1 cellular context compared by ENCODE assay signal in genomic region chr15:63122002-63122893, GRCh38.
A peak's percentile ranks its signal among the peaks of the same experiment; 100 is the strongest.
TF ChIP-seq lines count a peak whose summit lies in the region.

No MANE protein-coding gene starts in this region.

TF ChIP-seq in HepG2, 621 proteins besides CTCF, POLR2A, EP300 and RAD21 (continued from another document):
- no peak for TF ChIP-seq ZNF639 (CRISPR knock-in tag; conservative IDR thresholded peaks at IDR 0.05)
- peak; percentile 62; the same call in 1 of the 2 replicates for TF ChIP-seq ZFP91 (CRISPR knock-in tag; IDR thresholded peaks at IDR 0.05; ENCODE audit: borderline replicate concordance)
- 0 out of 2 replicates have a peak, but pooled peaks have one; percentile 9 for TF ChIP-seq MXD1 (CRISPR knock-in tag; IDR thresholded peaks at IDR 0.05)
- 0 out of 2 replicates have a peak, but pooled peaks have one; percentile 41 for TF ChIP-seq ZNF383 (CRISPR knock-in tag; IDR thresholded peaks at IDR 0.05; ENCODE audit: borderline replicate concordance)
- TF ChIP-seq, protein P1, sequence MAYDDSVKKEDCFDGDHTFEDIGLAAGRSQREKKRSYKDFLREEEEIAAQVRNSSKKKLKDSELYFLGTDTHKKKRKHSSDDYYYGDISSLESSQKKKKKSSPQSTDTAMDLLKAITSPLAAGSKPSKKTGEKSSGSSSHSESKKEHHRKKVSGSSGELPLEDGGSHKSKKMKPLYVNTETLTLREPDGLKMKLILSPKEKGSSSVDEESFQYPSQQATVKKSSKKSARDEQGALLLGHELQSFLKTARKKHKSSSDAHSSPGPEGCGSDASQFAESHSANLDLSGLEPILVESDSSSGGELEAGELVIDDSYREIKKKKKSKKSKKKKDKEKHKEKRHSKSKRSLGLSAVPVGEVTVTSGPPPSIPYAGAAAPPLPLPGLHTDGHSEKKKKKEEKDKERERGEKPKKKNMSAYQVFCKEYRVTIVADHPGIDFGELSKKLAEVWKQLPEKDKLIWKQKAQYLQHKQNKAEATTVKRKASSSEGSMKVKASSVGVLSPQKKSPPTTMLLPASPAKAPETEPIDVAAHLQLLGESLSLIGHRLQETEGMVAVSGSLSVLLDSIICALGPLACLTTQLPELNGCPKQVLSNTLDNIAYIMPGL (CRISPR knock-in tag; IDR thresholded peaks at IDR 0.05; ENCODE audit: borderline replicate concordance in 1 of 2, low read depth in 1 of 2): peak in 1 of 2 experiments; percentile 83; a peak in 3 of 4 replicates
- TF ChIP-seq ZNF724P (CRISPR knock-in tag; IDR thresholded peaks at IDR 0.05; ENCODE audit: borderline replicate concordance): 0 out of 2 replicates have a peak, but pooled peaks have one; percentile 41
- no peak for TF ChIP-seq NCOA5 (CRISPR knock-in tag; IDR thresholded peaks at IDR 0.05)
- TF ChIP-seq ZFX (CRISPR knock-in tag; IDR thresholded peaks at IDR 0.05; ENCODE audit: low read depth): peak; percentile 55; the same call in 1 of the 2 replicates
- TF ChIP-seq DNMT1 (CRISPR knock-in tag; IDR thresholded peaks at IDR 0.05): 0 out of 2 replicates have a peak, but pooled peaks have one; percentile 8
- TF ChIP-seq SIX1 (CRISPR knock-in tag; IDR thresholded peaks at IDR 0.05; ENCODE audit: borderline replicate concordance): no peak
- peak; percentile 75; the same call in 1 of the 2 replicates for TF ChIP-seq MTA1 (CRISPR knock-in tag; IDR thresholded peaks at IDR 0.05; ENCODE audit: borderline replicate concordance)
- TF ChIP-seq CHCHD3 (CRISPR knock-in tag; IDR thresholded peaks at IDR 0.05): 0 out of 2 replicates have a peak, but pooled peaks have one; percentile 38
- TF ChIP-seq ATF1 (CRISPR knock-in tag; IDR thresholded peaks at IDR 0.05): no peak
- TF ChIP-seq POLR2AphosphoS2 (IDR thresholded peaks at IDR 0.05; ENCODE audit: low read depth, low read length): no peak
- TF ChIP-seq, protein P2, sequence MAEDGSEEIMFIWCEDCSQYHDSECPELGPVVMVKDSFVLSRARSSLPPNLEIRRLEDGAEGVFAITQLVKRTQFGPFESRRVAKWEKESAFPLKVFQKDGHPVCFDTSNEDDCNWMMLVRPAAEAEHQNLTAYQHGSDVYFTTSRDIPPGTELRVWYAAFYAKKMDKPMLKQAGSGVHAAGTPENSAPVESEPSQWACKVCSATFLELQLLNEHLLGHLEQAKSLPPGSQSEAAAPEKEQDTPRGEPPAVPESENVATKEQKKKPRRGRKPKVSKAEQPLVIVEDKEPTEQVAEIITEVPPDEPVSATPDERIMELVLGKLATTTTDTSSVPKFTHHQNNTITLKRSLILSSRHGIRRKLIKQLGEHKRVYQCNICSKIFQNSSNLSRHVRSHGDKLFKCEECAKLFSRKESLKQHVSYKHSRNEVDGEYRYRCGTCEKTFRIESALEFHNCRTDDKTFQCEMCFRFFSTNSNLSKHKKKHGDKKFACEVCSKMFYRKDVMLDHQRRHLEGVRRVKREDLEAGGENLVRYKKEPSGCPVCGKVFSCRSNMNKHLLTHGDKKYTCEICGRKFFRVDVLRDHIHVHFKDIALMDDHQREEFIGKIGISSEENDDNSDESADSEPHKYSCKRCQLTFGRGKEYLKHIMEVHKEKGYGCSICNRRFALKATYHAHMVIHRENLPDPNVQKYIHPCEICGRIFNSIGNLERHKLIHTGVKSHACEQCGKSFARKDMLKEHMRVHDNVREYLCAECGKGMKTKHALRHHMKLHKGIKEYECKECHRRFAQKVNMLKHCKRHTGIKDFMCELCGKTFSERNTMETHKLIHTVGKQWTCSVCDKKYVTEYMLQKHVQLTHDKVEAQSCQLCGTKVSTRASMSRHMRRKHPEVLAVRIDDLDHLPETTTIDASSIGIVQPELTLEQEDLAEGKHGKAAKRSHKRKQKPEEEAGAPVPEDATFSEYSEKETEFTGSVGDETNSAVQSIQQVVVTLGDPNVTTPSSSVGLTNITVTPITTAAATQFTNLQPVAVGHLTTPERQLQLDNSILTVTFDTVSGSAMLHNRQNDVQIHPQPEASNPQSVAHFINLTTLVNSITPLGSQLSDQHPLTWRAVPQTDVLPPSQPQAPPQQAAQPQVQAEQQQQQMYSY (CRISPR knock-in tag; IDR thresholded peaks at IDR 0.05): 0 out of 2 replicates have a peak, but pooled peaks have one; percentile 6
- TF ChIP-seq PATZ1 (CRISPR knock-in tag; IDR thresholded peaks at IDR 0.05): peak; percentile 45; the same call in 1 of the 2 replicates
- TF ChIP-seq NFE2 (CRISPR knock-in tag; IDR thresholded peaks at IDR 0.05): no peak
- TF ChIP-seq, protein P3, sequence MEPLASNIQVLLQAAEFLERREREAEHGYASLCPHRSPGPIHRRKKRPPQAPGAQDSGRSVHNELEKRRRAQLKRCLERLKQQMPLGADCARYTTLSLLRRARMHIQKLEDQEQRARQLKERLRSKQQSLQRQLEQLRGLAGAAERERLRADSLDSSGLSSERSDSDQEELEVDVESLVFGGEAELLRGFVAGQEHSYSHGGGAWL (CRISPR knock-in tag; IDR thresholded peaks at IDR 0.05): 0 out of 2 replicates have a peak, but pooled peaks have one; percentile 60
- TF ChIP-seq ZNF225 (CRISPR knock-in tag; IDR thresholded peaks at IDR 0.05): no peak
- no peak for TF ChIP-seq ZSCAN22 (CRISPR knock-in tag; IDR thresholded peaks at IDR 0.05)
- no peak for TF ChIP-seq SNRNP70 (IDR thresholded peaks at IDR 0.05; ENCODE audit: low read depth, low read length)
- TF ChIP-seq MEIS1 (CRISPR knock-in tag; IDR thresholded peaks at IDR 0.05; ENCODE audit: borderline replicate concordance): 0 out of 2 replicates have a peak, but pooled peaks have one; percentile 9
- TF ChIP-seq ZBTB8A (CRISPR knock-in tag; IDR thresholded peaks at IDR 0.05; ENCODE audit: borderline replicate concordance, low read depth): peak; percentile 56; the same call in 1 of the 2 replicates
- TF ChIP-seq MXI1 (IDR thresholded peaks at IDR 0.05; ENCODE audit: borderline replicate concordance, low read depth, low read length): no peak
- TF ChIP-seq ZBTB42 (CRISPR knock-in tag; IDR thresholded peaks at IDR 0.05): no peak
- TF ChIP-seq MNT (IDR thresholded peaks at IDR 0.05): no peak
- peak; percentile 41; the same call in 1 of the 2 replicates for TF ChIP-seq ZNF607 (CRISPR knock-in tag; IDR thresholded peaks at IDR 0.05; ENCODE audit: borderline replicate concordance)
